In genomic region chr6:15593798-15594197, GRCh38 we compare ENCODE assay signal across 21 cellular contexts.
A peak's percentile ranks its signal among the peaks of the same experiment; 100 is the strongest.
DNase-seq lines count a peak whose midpoint lies in the region; ATAC-seq and TF ChIP-seq lines count a peak whose summit lies in the region.
"Had no signal": no experiment of that assay in that cellular context is flagged by ENCODE, and none has a peak within 500 bp of the region (broad histone marks: within the 10 kb centered on the region; RNA-seq: fewer than 3 reads in every experiment).

No MANE protein-coding gene starts in this region.

- no peak overlapping the region for H3K18ac ChIP-seq in IMR-90 (ENCODE audit: low read depth, low read length)

- peak overlapping the region; percentile 3 for H3K27ac Mint-ChIP-seq in T-helper 17 cell
- H3K27ac Mint-ChIP-seq: activated CD4-positive, alpha-beta T cell treated with anti-CD3 and anti-CD28 coated beads, Interleukin-2, amount 10 ng/mL, durations not matched to agents 24 days and 14 days; activated CD8-positive, alpha-beta memory T cell treated with anti-CD3 and anti-CD28 coated beads, Interleukin-2, amount 10 ng/mL, durations not matched to agents 7 days and 5 days; activated naive CD4-positive, alpha-beta T cell treated with anti-CD3 and anti-CD28 coated beads, Interleukin-2, amount 50 U/mL, for 72 hours; memory B cell had no signal

- TF ChIP-seq POLR2A in IMR-90 (IDR thresholded peaks at IDR 0.05; ENCODE audit: low read depth, low read length), result no peak

- intact Hi-C loops in IMR-90 (cut with micrococcal nuclease), result no loop called here
- intact Hi-C loops in colonic mucosa (cut with DNase I), result no loop called here

- H3K27me3 Mint-ChIP-seq in T-helper 17 cell, result no peaks in the 10 kb centered on the region
- H3K27me3 Mint-ChIP-seq: activated CD4-positive, alpha-beta T cell treated with anti-CD3 and anti-CD28 coated beads, Interleukin-2, amount 10 ng/mL, durations not matched to agents 24 days and 14 days; activated CD8-positive, alpha-beta memory T cell treated with anti-CD3 and anti-CD28 coated beads, Interleukin-2, amount 10 ng/mL, durations not matched to agents 7 days and 5 days; memory B cell had no signal

- H4K8ac ChIP-seq in IMR-90 (ENCODE audit: low read depth in 2 of 2, low read length in 2 of 2), result no peak overlapping the region

- TF ChIP-seq CTCF in IMR-90 (conservative IDR thresholded peaks at IDR 0.05; ENCODE audit: low read depth, low read length) (no peak), fibroblast of mammary gland (conservative IDR thresholded peaks at IDR 0.05; ENCODE audit: control insufficient read depth, insufficient read depth, low read depth, low read length) (no peak), colonic mucosa (IDR thresholded peaks at IDR 0.05) (no peak)

- no peak overlapping the region for H2AK5ac ChIP-seq in IMR-90 (ENCODE audit: low read depth, low read length)

- H3K27ac ChIP-seq in IMR-90 (ENCODE audit: insufficient read depth, low read length), result no peak overlapping the region
- no peak overlapping the region for H3K27ac ChIP-seq in colonic mucosa
- H3K27ac ChIP-seq: brain microvascular endothelial cell, tibial artery had no signal

- no peak for TF ChIP-seq RAD21 in IMR-90 (IDR thresholded peaks at IDR 0.05; ENCODE audit: low read length)

- no peak overlapping the region for H2BK120ac ChIP-seq in IMR-90 (ENCODE audit: low read depth, low read length)

- H3K4me1 ChIP-seq in IMR-90 (ENCODE audit: control insufficient read depth, insufficient read depth, low read length), result peaks cover 5% of the 10 kb centered on the region; the same call in 1 of the 2 replicates
- H3K4me1 ChIP-seq in colonic mucosa, result no peaks in the 10 kb centered on the region

- H3K4me2 ChIP-seq in IMR-90 (ENCODE audit: low read depth, low read length), result no peak overlapping the region

- H3K27me3 ChIP-seq in IMR-90 (ENCODE audit: control insufficient read depth, insufficient read depth, low read length) (no peaks in the 10 kb centered on the region), colonic mucosa (no peaks in the 10 kb centered on the region)
- H3K27me3 ChIP-seq: brain microvascular endothelial cell, tibial artery had no signal

- CTCF ChIA-PET in IMR-90 (lab: Yijun Ruan, JAX), result interaction anchor here (0.6 to 0.7 kb wide), 2 partner anchors 89 to 613 kb away, joined by 5 to 10 read pairs; no protein-coding TSS in a partner anchor

- 33% methylated on average over 1 of the region's 2 CpGs; no CpG with 5 or more reads in 1 of the 2 experiments for WGBS in IMR-90 (ENCODE audit: extremely low coverage in 2 of 2, insufficient read length in 1 of 2), 2 experiments

- peaks cover 31% of the 10 kb centered on the region for H3K4me1 Mint-ChIP-seq in T-helper 17 cell

- POLR2A ChIA-PET in IMR-90 (lab: Charles Lee; ENCODE audit: unreplicated experiment), result no interaction called here

- in situ Hi-C loops in IMR-90 (cut with MboI; ENCODE audit: low sequenced_read_pairs), result no loop called here

- no peak overlapping the region for H2BK20ac ChIP-seq in IMR-90 (ENCODE audit: low read depth, low read length)

- peaks cover 5% of the 10 kb centered on the region for H3K36me3 Mint-ChIP-seq in T-helper 17 cell (ENCODE audit: low read depth)

- no peak overlapping the region for H4K5ac ChIP-seq in IMR-90 (ENCODE audit: low read depth, low read length)

- H4K20me1 ChIP-seq in IMR-90 (ENCODE audit: insufficient read depth, low read length), result no peaks in the 10 kb centered on the region

- no peak overlapping the region for H3K4ac ChIP-seq in IMR-90 (ENCODE audit: low read depth, low read length)

- peaks cover 3 to 5% of the 10 kb centered on the region in 2 experiments; a peak in 1 of 4 replicates for H3K79me1 ChIP-seq in IMR-90 (ENCODE audit: low read depth in 1 of 2, low read length in 2 of 2)

- no TSS peak for BruUV-seq in IMR-90 (replicated peaks; lab: Mats Ljungman, UMichigan)

- DNase-seq in IMR-90 (peak; percentile 27), T-helper 17 cell (no peak), fibroblast of mammary gland (ENCODE audit: low read depth) (peak; percentile 24), iris pigment epithelial cell (ENCODE audit: low read depth) (peak; percentile 12), COLO668 (lab: John Stamatoyannopoulos, UW; ENCODE audit: unreplicated experiment) (no peak), colonic mucosa (no peak)
- DNase-seq: activated CD4-positive, alpha-beta T cell treated with anti-CD3 and anti-CD28 coated beads, Interleukin-2, amount 10 ng/mL, durations not matched to agents 24 days and 14 days; activated CD8-positive, alpha-beta memory T cell treated with anti-CD3 and anti-CD28 coated beads, Interleukin-2, amount 10 ng/mL, durations not matched to agents 7 days and 5 days; brain microvascular endothelial cell; GOT3; kidney glomerular epithelial cell; NCI-H187 treated with DMSO at 0.1 percent for 48 hours; NK-92 treated with Interleukin-12 subunit alpha and Interleukin-12 subunit beta, amount 100 ng/mL, for 24 hours; stimulated activated CD4-positive, alpha-beta T cell treated with anti-CD3 and anti-CD28 coated beads, Interleukin-4, amount 100 ng/mL, for 4 hours; stimulated activated naive CD8-positive, alpha-beta T cell treated with anti-CD3 and anti-CD28 coated beads, Interleukin-15, Interleukin-2, amounts not matched to agents 100 U/mL and 50 U/mL, for 24 hours had no signal

- H3K9me1 ChIP-seq in IMR-90 (ENCODE audit: insufficient read depth, low read length), result peaks cover 3% of the 10 kb centered on the region; the same call in 1 of the 2 replicates

- H3K36me3 ChIP-seq in IMR-90 (ENCODE audit: control insufficient read depth, insufficient read depth, low read length) (no peaks in the 10 kb centered on the region), colonic mucosa (no peaks in the 10 kb centered on the region)
- H3K36me3 ChIP-seq: brain microvascular endothelial cell, tibial artery had no signal

- no peak overlapping the region for H2BK15ac ChIP-seq in IMR-90 (ENCODE audit: low read depth, low read length)

- H2BK5ac ChIP-seq in IMR-90 (ENCODE audit: low read depth, low read length, poor library complexity, severe bottlenecking), result no peak overlapping the region

- H3K9me3 ChIP-seq in IMR-90 (ENCODE audit: control insufficient read depth, insufficient read depth, low read length) (no peaks in the 10 kb centered on the region), T-helper 17 cell (ENCODE audit: control insufficient read depth, low read length, poor library complexity, severe bottlenecking) (peaks cover 2% of the 10 kb centered on the region), colonic mucosa (no peaks in the 10 kb centered on the region)
- H3K9me3 ChIP-seq: tibial artery had no signal

- no peak overlapping the region for H3K14ac ChIP-seq in IMR-90 (replicated peaks; ENCODE audit: low read depth, low read length)

- H3K9ac ChIP-seq in IMR-90 (ENCODE audit: low read depth, low read length), result no peak overlapping the region
- H3K9ac ChIP-seq in colonic mucosa (ENCODE audit: low read depth in 2 of 2, low read length in 2 of 2), result no peak overlapping the region

- no peak overlapping the region for H4K91ac ChIP-seq in IMR-90 (ENCODE audit: insufficient read depth, low read depth, low read length)

- H2AFZ ChIP-seq in IMR-90 (replicated peaks; ENCODE audit: low read length, poor library complexity), result no peak overlapping the region

- dilution Hi-C loops in IMR-90 (cut with HindIII; ENCODE audit: low sequenced_read_pairs, unreplicated experiment), result no loop called here

- no peak overlapping the region for H3K23ac ChIP-seq in IMR-90 (ENCODE audit: low read depth, low read length)

- H3K4me3 ChIP-seq in IMR-90 (ENCODE audit: insufficient read depth, low read depth, low read length) (no peak overlapping the region), fibroblast of mammary gland (ENCODE audit: control insufficient read depth, low read depth, low read length) (no peak overlapping the region), colonic mucosa (no peak overlapping the region)
- H3K4me3 ChIP-seq: K562, tibial artery had no signal

- no peak overlapping the region for H3K56ac ChIP-seq in IMR-90 (ENCODE audit: extremely low read depth, insufficient read depth, low read length)

- H3K4me3 Mint-ChIP-seq in T-helper 17 cell, result no peak overlapping the region
- H3K4me3 Mint-ChIP-seq: activated CD4-positive, alpha-beta T cell treated with anti-CD3 and anti-CD28 coated beads, Interleukin-2, amount 10 ng/mL, durations not matched to agents 24 days and 14 days; activated CD8-positive, alpha-beta memory T cell treated with anti-CD3 and anti-CD28 coated beads, Interleukin-2, amount 10 ng/mL, durations not matched to agents 7 days and 5 days; memory B cell had no signal

- H2AK9ac ChIP-seq in IMR-90 (replicated peaks; ENCODE audit: low read depth, low read length, poor library complexity), result no peak overlapping the region

- ATAC-seq in IMR-90 (ENCODE audit: low read depth), result no peak
- no peak for ATAC-seq in T-helper 17 cell
- ATAC-seq in HG02870 (IDR thresholded peaks at IDR 0.05; ENCODE audit: unreplicated experiment), result no peak
- ATAC-seq in HG03159 (IDR thresholded peaks at IDR 0.05; ENCODE audit: unreplicated experiment), result no peak
- ATAC-seq: activated CD8-positive, alpha-beta memory T cell treated with anti-CD3 and anti-CD28 coated beads, Interleukin-2, amount 10 ng/mL, durations not matched to agents 7 days and 5 days; activated naive CD4-positive, alpha-beta T cell treated with anti-CD3 and anti-CD28 coated beads, Interleukin-2, amount 50 U/mL, for 72 hours; K562; stimulated activated naive CD8-positive, alpha-beta T cell treated with anti-CD3 and anti-CD28 coated beads, Interleukin-15, Interleukin-2, amounts not matched to agents 100 U/mL and 50 U/mL, for 24 hours had no signal

TF ChIP-seq in IMR-90, 13 proteins besides CTCF, POLR2A, EP300 and RAD21:
- TF ChIP-seq SMC3 (IDR thresholded peaks at IDR 0.05; ENCODE audit: low read depth, low read length) (no peak), RFX5 (IDR thresholded peaks at IDR 0.05; ENCODE audit: low read depth, low read length) (no peak), BHLHE40 (IDR thresholded peaks at IDR 0.05; ENCODE audit: low read depth, low read length) (no peak), CHD1 (IDR thresholded peaks at IDR 0.05; ENCODE audit: low read depth, low read length) (no peak)

Comparison
In these comparisons a context has a peak if more than half of its experiments do, and no peak if none do; other contexts are left out.
1. DNase-seq: peak in IMR-90 (single experiment), fibroblast of mammary gland (single experiment) and iris pigment epithelial cell (single experiment); none in T-helper 17 cell (0 of 3), COLO668 (single experiment) and colonic mucosa (single experiment).